ENCODE assay signal across 11 cellular contexts in genomic region chr3:23804441-23805227, GRCh38. TPM values are rescaled to one million over a fixed set of nuclear protein-coding genes. Genes with fewer than 3 reads are reported as not detected.
DNase-seq lines count a peak whose midpoint lies in the region; ATAC-seq, FAIRE-seq and TF ChIP-seq lines count a peak whose summit lies in the region.
"Had no signal": no experiment of that assay in that cellular context is flagged by ENCODE, and none has a peak within 500 bp of the region (broad histone marks: within the 10 kb centered on the region; RNA-seq: fewer than 3 reads in every experiment).

No MANE protein-coding gene starts in this region.

- intact Hi-C loops in activated B cell treated with CpG ODN at 0.5 μM for 24 hours (cut with micrococcal nuclease): loop anchor here (1.0 kb wide), 1 partner anchor 113 kb away; the partner anchor contains the start of gene RPL15
- intact Hi-C loops in left colon (cut with DNase I, micrococcal nuclease): no loop called here

- H3K4me1 Mint-ChIP-seq in activated naive CD4-positive, alpha-beta T cell treated with anti-CD3 and anti-CD28 coated beads, Interleukin-2, amount 10 ng/mL, durations not matched to agents 7 days and 5 days: peaks cover 32% of the 10 kb centered on the region
- peaks cover 34% of the 10 kb centered on the region for H3K4me1 Mint-ChIP-seq in activated B cell treated with CpG ODN at 0.5 μM for 24 hours
- peaks cover 25% of the 10 kb centered on the region for H3K4me1 Mint-ChIP-seq in type B pancreatic cell (ENCODE audit: unreplicated experiment)

- no peak for TF ChIP-seq CTCF in activated B cell treated with CpG ODN at 0.5 μM for 24 hours (IDR thresholded peaks at IDR 0.05)
- TF ChIP-seq CTCF in type B pancreatic cell (conservative IDR thresholded peaks at IDR 0.05): no peak

- no peak for ATAC-seq in activated B cell treated with CpG ODN at 0.5 μM for 24 hours (ENCODE audit: low read depth)
- peak; percentile 84 for ATAC-seq in left colon
- no peak for ATAC-seq in HG02840 (IDR thresholded peaks at IDR 0.05; ENCODE audit: low FRiP score, unreplicated experiment)

- peaks cover 49% of the 10 kb centered on the region for H3K27me3 Mint-ChIP-seq in activated naive CD4-positive, alpha-beta T cell treated with anti-CD3 and anti-CD28 coated beads, Interleukin-2, amount 10 ng/mL, durations not matched to agents 7 days and 5 days
- H3K27me3 Mint-ChIP-seq in activated B cell treated with CpG ODN at 0.5 μM for 24 hours (no peaks in the 10 kb centered on the region), type B pancreatic cell (no peaks in the 10 kb centered on the region)

- no peak for DNase-seq in activated naive CD4-positive, alpha-beta T cell treated with anti-CD3 and anti-CD28 coated beads, Interleukin-2, amount 10 ng/mL, durations not matched to agents 7 days and 5 days
- DNase-seq in activated naive CD4-positive, alpha-beta T cell treated with anti-CD3 and anti-CD28 coated beads, Interleukin-2, amount 50 U/mL, for 16 hours: no peak
- no peak for DNase-seq in activated B cell treated with CpG ODN at 0.5 μM for 24 hours
- peak; percentile 24 to 44 for DNase-seq in left colon
- no peak for DNase-seq in type B pancreatic cell (ENCODE audit: extremely low spot score, unreplicated experiment)
- DNase-seq in RCC 7860 (ENCODE audit: low spot score): no peak
- DNase-seq in NOMO-1 treated with dmso at 0.1 percent for 144 hours (lab: John Stamatoyannopoulos, UW; ENCODE audit: unreplicated experiment): no peak
- DNase-seq: activated CD4-positive, alpha-beta T cell treated with anti-CD3 and anti-CD28 coated beads, Interleukin-2, amount 50 U/mL, for 1 hour; heart right ventricle; NCI-H1092 had no signal

- no peak overlapping the region for H3K27ac Mint-ChIP-seq in activated naive CD4-positive, alpha-beta T cell treated with anti-CD3 and anti-CD28 coated beads, Interleukin-2, amount 10 ng/mL, durations not matched to agents 7 days and 5 days
- H3K27ac Mint-ChIP-seq in activated B cell treated with CpG ODN at 0.5 μM for 24 hours (peak overlapping the region; percentile 14), type B pancreatic cell (peak overlapping the region; percentile 74)

- no peaks in the 10 kb centered on the region for H3K9me3 Mint-ChIP-seq in activated naive CD4-positive, alpha-beta T cell treated with anti-CD3 and anti-CD28 coated beads, Interleukin-2, amount 10 ng/mL, durations not matched to agents 7 days and 5 days
- H3K9me3 Mint-ChIP-seq in activated B cell treated with CpG ODN at 0.5 μM for 24 hours (no peaks in the 10 kb centered on the region), type B pancreatic cell (no peaks in the 10 kb centered on the region)

- H3K36me3 Mint-ChIP-seq in activated naive CD4-positive, alpha-beta T cell treated with anti-CD3 and anti-CD28 coated beads, Interleukin-2, amount 10 ng/mL, durations not matched to agents 7 days and 5 days: peaks cover 27% of the 10 kb centered on the region
- H3K36me3 Mint-ChIP-seq in activated B cell treated with CpG ODN at 0.5 μM for 24 hours (ENCODE audit: low read depth): peaks cover 9% of the 10 kb centered on the region
- no peaks in the 10 kb centered on the region for H3K36me3 Mint-ChIP-seq in type B pancreatic cell

- peak overlapping the region; percentile 94 for H3K4me3 Mint-ChIP-seq in activated naive CD4-positive, alpha-beta T cell treated with anti-CD3 and anti-CD28 coated beads, Interleukin-2, amount 10 ng/mL, durations not matched to agents 7 days and 5 days
- peak overlapping the region; percentile 44 for H3K4me3 Mint-ChIP-seq in activated B cell treated with CpG ODN at 0.5 μM for 24 hours
- H3K4me3 Mint-ChIP-seq in type B pancreatic cell: peak overlapping the region; percentile 93

- CTCF ChIA-PET in activated naive CD4-positive, alpha-beta T cell treated with anti-CD3 and anti-CD28 coated beads, Interleukin-2, amount 10 ng/mL, durations not matched to agents 7 days and 5 days (lab: Charles Lee): interaction anchor here (0.6 kb wide), 1 partner anchor 124 kb away, joined by 3 read pairs; no protein-coding TSS in a partner anchor
- CTCF ChIA-PET in activated B cell treated with CpG ODN at 0.5 μM for 24 hours (lab: Charles Lee): interaction anchor here (0.6 to 0.7 kb wide), 2 partner anchors 281 to 1057 kb away, joined by 3 read pairs; no protein-coding TSS in a partner anchor

- FAIRE-seq in RCC 7860 (lab: Jason Lieb, UNC): no peak

- POLR2A ChIA-PET in activated B cell treated with CpG ODN at 0.5 μM for 24 hours (lab: Charles Lee): interaction anchor here (1.2 kb wide), 1 partner anchor 112 kb away, joined by 3 read pairs; the partner anchor contains the start of genes NKIRAS1 and RPL15

RNA-seq across cellular contexts. Expression of gene UBE2E1, which starts 1.1 kb away (rescaled TPM):
- total RNA-seq in activated B cell treated with CpG ODN at 0.5 μM for 24 hours: 79.9 and 85.2 TPM in 2 replicates
- 10 to 100 TPM; 65.6 to 96.3 TPM for total RNA-seq in left colon
- 93.2 and 110 TPM in 2 replicates for total RNA-seq in type B pancreatic cell (ENCODE audit: low replicate concordance)

Comparison
In these comparisons a context has a peak if more than half of its experiments do, and no peak if none do; other contexts are left out.
1. DNase-seq: peak in left colon (2 of 2); none in activated naive CD4-positive, alpha-beta T cell treated with anti-CD3 and anti-CD28 coated beads, Interleukin-2, amount 10 ng/mL, durations not matched to agents 7 days and 5 days (single experiment), activated naive CD4-positive, alpha-beta T cell treated with anti-CD3 and anti-CD28 coated beads, Interleukin-2, amount 50 U/mL, for 16 hours (single experiment), activated B cell treated with CpG ODN at 0.5 μM for 24 hours (single experiment), type B pancreatic cell (single experiment), RCC 7860 (single experiment) and NOMO-1 treated with dmso at 0.1 percent for 144 hours (single experiment).
2. H3K4me3 Mint-ChIP-seq: peak in every context shown above with its lines; median percentile 94 in activated naive CD4-positive, alpha-beta T cell treated with anti-CD3 and anti-CD28 coated beads, Interleukin-2, amount 10 ng/mL, durations not matched to agents 7 days and 5 days; 93 in type B pancreatic cell; 44 in activated B cell treated with CpG ODN at 0.5 μM for 24 hours.